13 cellular contexts compared by ENCODE assay signal in genomic region chr3:64104691-64105101, GRCh38.
DNase-seq lines count a peak whose midpoint lies in the region; ATAC-seq and TF ChIP-seq lines count a peak whose summit lies in the region.
"Had no signal": no experiment of that assay in that cellular context is flagged by ENCODE, and none has a peak within 500 bp of the region (broad histone marks: within the 10 kb centered on the region; RNA-seq: fewer than 3 reads in every experiment).

No MANE protein-coding gene starts in this region.

- H3K4me3 ChIP-seq in choroid plexus epithelial cell (ENCODE audit: low read depth, low read length) (no peak overlapping the region), smooth muscle cell (no peak overlapping the region), aorta (ENCODE audit: low read length in 2 of 2) (no peak overlapping the region)
- H3K4me3 ChIP-seq: MG63, transverse colon had no signal

- DNase-seq in HT1080 (ENCODE audit: low read depth) = peak; percentile 52
- DNase-seq in choroid plexus epithelial cell (ENCODE audit: low read depth) = peak; percentile 51
- DNase-seq in smooth muscle cell (lab: John Stamatoyannopoulos, UW; ENCODE audit: unreplicated experiment) = no peak
- no peak for DNase-seq in HEK293T (ENCODE audit: extremely low spot score)
- no peak for DNase-seq in substantia nigra (lab: John Stamatoyannopoulos, UW)
- no peak for DNase-seq in aorta
- DNase-seq: amniotic stem cell; CD8-positive, alpha-beta memory T cell; MG63; NCI-H345 had no signal

- ATAC-seq in GM21390 (IDR thresholded peaks at IDR 0.05; ENCODE audit: unreplicated experiment) (peak; percentile 66), aorta (ENCODE audit: low FRiP score) (no peak), GM18909 (IDR thresholded peaks at IDR 0.05; ENCODE audit: poor library complexity, unreplicated experiment) (no peak)

- 50% methylated on average over 3 of the region's 3 CpGs for WGBS in smooth muscle cell (ENCODE audit: low lambda C conversion rate)
- WGBS in aorta, 2 donors = 84 to 90% methylated on average over 3 of the region's 3 CpGs

- peak overlapping the region; percentile 85 for H3K27ac ChIP-seq in smooth muscle cell (ENCODE audit: low read depth)
- no peak overlapping the region for H3K27ac ChIP-seq in substantia nigra (ENCODE audit: low read depth, low read length, poor library complexity, severe bottlenecking)
- no peak overlapping the region for H3K27ac ChIP-seq in aorta (ENCODE audit: low read depth in 1 of 2, low read length in 2 of 2)
- H3K27ac ChIP-seq: transverse colon had no signal

- peak overlapping the region; percentile 62 for H3K4me2 ChIP-seq in smooth muscle cell

- H2AFZ ChIP-seq in smooth muscle cell (ENCODE audit: low read depth) = no peak overlapping the region

- H3K9ac ChIP-seq in smooth muscle cell (ENCODE audit: low read depth) = no peak overlapping the region

- peaks cover 8% of the 10 kb centered on the region for H3F3A ChIP-seq in smooth muscle cell (ENCODE audit: low read depth)

- H3K36me3 ChIP-seq in smooth muscle cell (ENCODE audit: low read depth) (no peaks in the 10 kb centered on the region), aorta (ENCODE audit: control insufficient read depth in 1 of 2, insufficient read depth in 2 of 2, low read length in 1 of 2) (peaks cover 0 to 2% of the 10 kb centered on the region in 2 donors)
- H3K36me3 ChIP-seq: MG63, transverse colon had no signal

- H3K4me1 ChIP-seq in smooth muscle cell (ENCODE audit: low read depth) = peaks cover 7% of the 10 kb centered on the region
- no peaks in the 10 kb centered on the region for H3K4me1 ChIP-seq in aorta (ENCODE audit: control insufficient read depth in 1 of 2, insufficient read depth in 2 of 2, low read length in 2 of 2)

- CTCF ChIA-PET in HEK293T (lab: Yijun Ruan, JAX) = interaction anchor here (0.6 to 1.1 kb wide), 3 partner anchors 9 to 426 kb away, joined by 3 read pairs; no protein-coding TSS in a partner anchor

- intact Hi-C loops in aorta (cut with DNase I) = no loop called here

- H3K27me3 ChIP-seq in smooth muscle cell (ENCODE audit: low read depth) = no peaks in the 10 kb centered on the region
- no peaks in the 10 kb centered on the region for H3K27me3 ChIP-seq in aorta (ENCODE audit: control insufficient read depth in 1 of 2, insufficient read depth in 2 of 2, low read length in 1 of 2)
- H3K27me3 ChIP-seq: MG63, transverse colon had no signal

- H3K79me2 ChIP-seq in smooth muscle cell (ENCODE audit: low read depth) = peaks cover 7% of the 10 kb centered on the region

- POLR2A ChIA-PET in HEK293T (lab: Yijun Ruan, JAX) = no interaction called here

- H3K9me3 ChIP-seq in smooth muscle cell (replicated peaks; ENCODE audit: low read depth) (no peaks in the 10 kb centered on the region), aorta (ENCODE audit: control insufficient read depth, low read length) (no peaks in the 10 kb centered on the region)
- H3K9me3 ChIP-seq: MG63, transverse colon had no signal

- no peak for TF ChIP-seq CTCF in choroid plexus epithelial cell (conservative IDR thresholded peaks at IDR 0.05; ENCODE audit: low read depth, low read length)
- no peak for TF ChIP-seq CTCF in smooth muscle cell (IDR thresholded peaks at IDR 0.05; ENCODE audit: borderline replicate concordance, insufficient read depth, poor library complexity, severe bottlenecking)

- peaks cover 90% of the 10 kb centered on the region for H4K20me1 ChIP-seq in smooth muscle cell (ENCODE audit: low read depth)

TF ChIP-seq in HEK293T, 16 proteins besides CTCF, POLR2A, EP300 and RAD21:
- TF ChIP-seq FOXK2 (IDR thresholded peaks at IDR 0.05) = no peak

Comparison
In these comparisons a context has a peak if more than half of its experiments do, and no peak if none do; other contexts are left out.
1. DNase-seq: peak in HT1080 (single experiment) and choroid plexus epithelial cell (single experiment); none in smooth muscle cell (single experiment), HEK293T (single experiment), substantia nigra (0 of 49) and aorta (0 of 2).